ENCODE assay signal across 13 cellular contexts in the genomic region with DNA sequence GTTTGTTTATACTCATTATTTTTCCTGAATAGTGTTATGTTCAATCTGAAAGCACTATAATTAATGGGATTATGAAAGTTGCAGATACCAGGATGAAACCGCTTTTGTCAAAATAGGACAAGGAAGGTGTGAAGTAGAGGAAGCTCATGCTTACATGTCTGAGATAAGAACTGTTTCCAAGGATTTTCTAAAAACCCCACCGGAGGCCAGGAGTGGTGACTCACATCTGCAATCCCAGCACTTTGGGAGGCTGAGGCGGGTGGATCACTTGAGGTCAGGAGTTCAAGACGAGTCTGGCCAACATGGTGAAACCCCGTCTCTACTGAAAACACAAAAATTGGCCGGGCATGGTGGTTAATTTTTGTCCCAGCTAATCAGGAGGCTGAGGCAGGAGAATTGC. TPM values are rescaled to one million over a fixed set of nuclear protein-coding genes. Genes with fewer than 3 reads are reported as not detected.
DNase-seq lines count a peak whose midpoint lies in the region; ATAC-seq and TF ChIP-seq lines count a peak whose summit lies in the region.
"Not testable (repeated sequence)": the region's sequence is repeated elsewhere in the genome, so short reads cannot be mapped to it uniquely, and the experiment has no call there.
"Had no signal": no experiment of that assay in that cellular context is flagged by ENCODE, and none has a peak within 500 bp of the region (broad histone marks: within the 10 kb centered on the region; RNA-seq: fewer than 3 reads in every experiment).

No MANE protein-coding gene starts in this region.

- not testable (repeated sequence) for H3K9me3 Mint-ChIP-seq in MCF 10A (ENCODE audit: unreplicated experiment)

- TF ChIP-seq POLR2A in IMR-90 (IDR thresholded peaks at IDR 0.05; ENCODE audit: low read depth, low read length), result not testable (repeated sequence)

- not testable (repeated sequence) for H4K91ac ChIP-seq in IMR-90 (ENCODE audit: insufficient read depth, low read depth, low read length)

- H3K9me3 ChIP-seq in IMR-90 (ENCODE audit: control insufficient read depth, insufficient read depth, low read length); SJSA1 (replicated peaks); right atrium auricular region; osteoblast (ENCODE audit: low read depth, low read length): not testable (repeated sequence)

- dilution Hi-C loops in IMR-90 (cut with HindIII; ENCODE audit: low sequenced_read_pairs, unreplicated experiment), result not testable (repeated sequence)

- not testable (repeated sequence) for H3K9me1 ChIP-seq in IMR-90 (ENCODE audit: insufficient read depth, low read length)

- not testable (repeated sequence) for BruUV-seq in IMR-90 (replicated peaks; lab: Mats Ljungman, UMichigan); MCF 10A (replicated peaks; lab: Mats Ljungman, UMichigan)

- H3K9ac ChIP-seq in IMR-90 (ENCODE audit: low read depth, low read length), result not testable (repeated sequence)

- H3K18ac ChIP-seq in IMR-90 (ENCODE audit: low read depth, low read length), result not testable (repeated sequence)

- ATAC-seq in IMR-90 (ENCODE audit: low read depth), result not testable (repeated sequence)

- not testable (repeated sequence) for H3K27me3 Mint-ChIP-seq in MCF 10A (ENCODE audit: insufficient read depth, unreplicated experiment)

- not testable (repeated sequence) for H2BK15ac ChIP-seq in IMR-90 (ENCODE audit: low read depth, low read length)

- H3K79me1 ChIP-seq in IMR-90 (ENCODE audit: low read depth in 1 of 2, low read length in 2 of 2), result peaks cover 15 to 26% of the 10 kb centered on the region in 2 experiments

- CTCF ChIA-PET in IMR-90 (lab: Yijun Ruan, JAX), result interaction anchor here (0.8 kb wide), 1 partner anchor 10 kb away, joined by 3 read pairs; no protein-coding TSS in a partner anchor
- CTCF ChIA-PET in MCF 10A (lab: Yijun Ruan, JAX), result interaction anchor here (0.6 to 3.4 kb wide), 4 partner anchors 10 to 1711 kb away, joined by 3 to 33 read pairs (median 4); no protein-coding TSS in a partner anchor

- peaks cover 27% of the 10 kb centered on the region for H3K4me1 Mint-ChIP-seq in MCF 10A (ENCODE audit: insufficient read depth, unreplicated experiment)

- not testable (repeated sequence) for H2AFZ ChIP-seq in IMR-90 (replicated peaks; ENCODE audit: low read length, poor library complexity); osteoblast (ENCODE audit: low read length)

- TF ChIP-seq CTCF in IMR-90 (conservative IDR thresholded peaks at IDR 0.05; ENCODE audit: low read depth, low read length); MCF 10A (IDR thresholded peaks at IDR 0.05; ENCODE audit: unreplicated experiment); right atrium auricular region (IDR thresholded peaks at IDR 0.05); osteoblast (IDR thresholded peaks at IDR 0.05; ENCODE audit: extremely low read depth, low read depth, low read length): not testable (repeated sequence)

- not testable (repeated sequence) for H2BK5ac ChIP-seq in IMR-90 (ENCODE audit: low read depth, low read length, poor library complexity, severe bottlenecking)

- not testable (repeated sequence) for H2BK120ac ChIP-seq in IMR-90 (ENCODE audit: low read depth, low read length)

- 80% methylated on average over 3 of the region's 6 CpGs; no CpG with 5 or more reads in 1 of the 2 experiments for WGBS in IMR-90 (ENCODE audit: extremely low coverage in 2 of 2, insufficient read length in 1 of 2), 2 experiments

- not testable (repeated sequence) for H4K5ac ChIP-seq in IMR-90 (ENCODE audit: low read depth, low read length)

- not testable (repeated sequence) for H2AK5ac ChIP-seq in IMR-90 (ENCODE audit: low read depth, low read length)

- H3K4me2 ChIP-seq in IMR-90 (ENCODE audit: low read depth, low read length), result not testable (repeated sequence)
- H3K4me2 ChIP-seq in osteoblast (ENCODE audit: insufficient read depth, low read length), result peak overlapping the region; percentile 2

- not testable (repeated sequence) for H3K4me1 ChIP-seq in IMR-90 (ENCODE audit: control insufficient read depth, insufficient read depth, low read length); right atrium auricular region
- H3K4me1 ChIP-seq in SJSA1 (replicated peaks) (peaks cover 31% of the 10 kb centered on the region), osteoblast (ENCODE audit: insufficient read depth, low read length) (peaks cover 22% of the 10 kb centered on the region)

- peaks cover 29% of the 10 kb centered on the region for H3K36me3 Mint-ChIP-seq in MCF 10A (ENCODE audit: insufficient read depth, unreplicated experiment)

- DNase-seq in EL (peak; percentile 70), IMR-90 (peak; percentile 43), SJSA1 (ENCODE audit: low read depth in 1 of 2, low spot score in 2 of 2) (peak; percentile 18 to 49), MCF 10A (ENCODE audit: unreplicated experiment) (peak; percentile 51), fibroblast of peridontal ligament (ENCODE audit: extremely low read depth) (peak; percentile 34), right atrium auricular region (ENCODE audit: low spot score) (peak; percentile 74)
- not testable (repeated sequence) for DNase-seq in osteoblast (ENCODE audit: insufficient read length, low spot score, missing footprints)

- not testable (repeated sequence) for H2AK9ac ChIP-seq in IMR-90 (replicated peaks; ENCODE audit: low read depth, low read length, poor library complexity)

- H3K56ac ChIP-seq in IMR-90 (ENCODE audit: extremely low read depth, insufficient read depth, low read length), result not testable (repeated sequence)

- H3K27ac ChIP-seq in IMR-90 (ENCODE audit: insufficient read depth, low read length); right atrium auricular region: not testable (repeated sequence)
- H3K27ac ChIP-seq in SJSA1 (peak overlapping the region; percentile 79), osteoblast (ENCODE audit: low read depth, low read length) (peak overlapping the region; percentile 69)

- TF ChIP-seq RAD21 in IMR-90 (IDR thresholded peaks at IDR 0.05; ENCODE audit: low read length), result not testable (repeated sequence)

- H3K79me2 ChIP-seq in osteoblast (ENCODE audit: insufficient read depth, low read length), result not testable (repeated sequence)

- intact Hi-C loops in IMR-90 (cut with micrococcal nuclease), result loop anchor here (10.0 kb wide), 1 partner anchor 355 kb away; no protein-coding TSS in a partner anchor
- intact Hi-C loops in MCF 10A (cut with micrococcal nuclease), result not testable (repeated sequence)

- not testable (repeated sequence) for H2BK20ac ChIP-seq in IMR-90 (ENCODE audit: low read depth, low read length)

- H3K4ac ChIP-seq in IMR-90 (ENCODE audit: low read depth, low read length), result not testable (repeated sequence)

- H3K14ac ChIP-seq in IMR-90 (replicated peaks; ENCODE audit: low read depth, low read length), result not testable (repeated sequence)

- not testable (repeated sequence) for H3K36me3 ChIP-seq in IMR-90 (ENCODE audit: control insufficient read depth, insufficient read depth, low read length); right atrium auricular region
- H3K36me3 ChIP-seq in SJSA1 (peaks cover 25% of the 10 kb centered on the region), osteoblast (ENCODE audit: insufficient read depth, low read length) (peaks cover 13% of the 10 kb centered on the region)

- H4K8ac ChIP-seq in IMR-90 (ENCODE audit: low read depth in 2 of 2, low read length in 2 of 2), result not testable (repeated sequence)

- not testable (repeated sequence) for H3K27ac Mint-ChIP-seq in MCF 10A (ENCODE audit: low read depth, unreplicated experiment)

- H3K27me3 ChIP-seq in IMR-90 (ENCODE audit: control insufficient read depth, insufficient read depth, low read length); SJSA1 (replicated peaks); right atrium auricular region; osteoblast (ENCODE audit: insufficient read depth, low read length): not testable (repeated sequence)

- H4K20me1 ChIP-seq in IMR-90 (ENCODE audit: insufficient read depth, low read length); osteoblast (ENCODE audit: insufficient read depth, low read length): not testable (repeated sequence)

- POLR2A ChIA-PET in IMR-90 (lab: Charles Lee; ENCODE audit: unreplicated experiment), result not testable (repeated sequence)
- POLR2A ChIA-PET in MCF 10A (lab: Yijun Ruan, JAX), result interaction anchor here (1.2 kb wide), 1 partner anchor 63 kb away, joined by 3 read pairs; no protein-coding TSS in a partner anchor

- not testable (repeated sequence) for H3K23ac ChIP-seq in IMR-90 (ENCODE audit: low read depth, low read length)

- H3K4me3 Mint-ChIP-seq in MCF 10A (ENCODE audit: unreplicated experiment), result not testable (repeated sequence)

- H3K4me3 ChIP-seq in IMR-90 (ENCODE audit: insufficient read depth, low read depth, low read length); SJSA1; right atrium auricular region; osteoblast (ENCODE audit: insufficient read depth, low read length): not testable (repeated sequence)

- in situ Hi-C loops in IMR-90 (cut with MboI; ENCODE audit: low sequenced_read_pairs), result not testable (repeated sequence)

RNA-seq across cellular contexts. Expression of gene DUS2, which starts 7.0 kb away (rescaled TPM):
- total RNA-seq in IMR-90 (2012; rRNA removed), result 28.1 and 30.5 TPM in 2 replicates
- polyA plus RNA-seq in IMR-90 (2012; rRNA removed), result 15.8 TPM in 2 replicates
- polyA plus RNA-seq in IMR-90 (2012; cell fraction: cytosol; rRNA removed), result 10.6 and 17.2 TPM in 2 replicates
- polyA plus RNA-seq in IMR-90 (2012; cell fraction: nucleus; rRNA removed; ENCODE audit: low replicate concordance), result 27.4 and 28.5 TPM in 2 replicates
- 28.3 and 30.4 TPM in 2 replicates for total RNA-seq in SJSA1 (2014; rRNA removed; shearing (Covaris generic))
- 24.2 and 26.4 TPM in 2 replicates for total RNA-seq in MCF 10A (2022)
- total RNA-seq in right atrium auricular region, result 1 to 10 TPM; 4.5 to 4.9 TPM
- total RNA-seq in osteoblast, result 8.7 and 8.8 TPM in 2 replicates

RNA-seq across cellular contexts. Expression of gene DDX28, which starts 7.1 kb away (rescaled TPM):
- total RNA-seq in IMR-90 (2012; rRNA removed) (8.9 and 10.0 TPM in 2 replicates), MCF 10A (2022) (9.3 and 11.7 TPM in 2 replicates), right atrium auricular region (1 to 10 TPM; 4.3 to 4.8 TPM), osteoblast (10.5 and 12.4 TPM in 2 replicates)
- polyA plus RNA-seq in IMR-90 (2012; rRNA removed), result 9.0 and 9.2 TPM in 2 replicates
- 7.3 and 7.9 TPM in 2 replicates for polyA plus RNA-seq in IMR-90 (2012; cell fraction: cytosol; rRNA removed)
- 3.4 and 5.0 TPM in 2 replicates for polyA plus RNA-seq in IMR-90 (2012; cell fraction: nucleus; rRNA removed; ENCODE audit: low replicate concordance)
- 13.1 and 13.2 TPM in 2 replicates for total RNA-seq in SJSA1 (2014; rRNA removed; shearing (Covaris generic))

RNA-seq across cellular contexts. Expression of gene DPEP2NB, which starts 14.4 kb away (rescaled TPM):
- total RNA-seq in IMR-90 (2012; rRNA removed) (not detected in 2 replicates), MCF 10A (2022) (not detected in 2 replicates), right atrium auricular region (not detected), osteoblast (not detected in 2 replicates)
- not detected in 2 replicates for polyA plus RNA-seq in IMR-90 (2012; rRNA removed)
- polyA plus RNA-seq in IMR-90 (2012; cell fraction: cytosol; rRNA removed), result not detected in 2 replicates
- not detected in 2 replicates for polyA plus RNA-seq in IMR-90 (2012; cell fraction: nucleus; rRNA removed; ENCODE audit: low replicate concordance)
- not detected in 2 replicates for total RNA-seq in SJSA1 (2014; rRNA removed; shearing (Covaris generic))
- total RNA-seq: H7, Peyer's patch, Right ventricle myocardium superior had no signal
- polyA plus RNA-seq: AG04450, CD14-positive monocyte, IgD-negative memory B cell had no signal

RNA-seq across cellular contexts. Expression of gene DPEP2, which starts 30.8 kb away (rescaled TPM):
- total RNA-seq in IMR-90 (2012; rRNA removed), result not detected in 2 replicates
- polyA plus RNA-seq in IMR-90 (2012; rRNA removed), result not detected in 2 replicates
- polyA plus RNA-seq in IMR-90 (2012; cell fraction: cytosol; rRNA removed), result 0.13 TPM in 1 of 2 replicates, not detected in the other
- 0.02 and 0.08 TPM in 2 replicates for polyA plus RNA-seq in IMR-90 (2012; cell fraction: nucleus; rRNA removed; ENCODE audit: low replicate concordance)
- total RNA-seq in SJSA1 (2014; rRNA removed; shearing (Covaris generic)), result 0.18 TPM in 1 of 2 replicates, not detected in the other
- not detected in 2 replicates for total RNA-seq in MCF 10A (2022)
- 1 to 10 TPM in 1 of 2 donors, under 1 TPM in 1; 0.85 to 1.6 TPM for total RNA-seq in right atrium auricular region
- not detected in 2 replicates for total RNA-seq in osteoblast
- total RNA-seq: H7 had no signal
- polyA plus RNA-seq: AG04450 had no signal

RNA-seq across cellular contexts. Expression of gene DPEP3, which starts 49.8 kb away (rescaled TPM):
- total RNA-seq in IMR-90 (2012; rRNA removed) (not detected in 2 replicates), MCF 10A (2022) (not detected in 2 replicates), right atrium auricular region (not detected), osteoblast (not detected in 2 replicates)
- not detected in 2 replicates for polyA plus RNA-seq in IMR-90 (2012; rRNA removed)
- polyA plus RNA-seq in IMR-90 (2012; cell fraction: cytosol; rRNA removed), result not detected in 2 replicates
- not detected in 2 replicates for polyA plus RNA-seq in IMR-90 (2012; cell fraction: nucleus; rRNA removed; ENCODE audit: low replicate concordance)
- total RNA-seq in SJSA1 (2014; rRNA removed; shearing (Covaris generic)), result not detected in 2 replicates
- total RNA-seq: Peyer's patch, Right ventricle myocardium superior had no signal
- polyA plus RNA-seq: AG04450, IgD-negative memory B cell had no signal
